In the genomic region with DNA sequence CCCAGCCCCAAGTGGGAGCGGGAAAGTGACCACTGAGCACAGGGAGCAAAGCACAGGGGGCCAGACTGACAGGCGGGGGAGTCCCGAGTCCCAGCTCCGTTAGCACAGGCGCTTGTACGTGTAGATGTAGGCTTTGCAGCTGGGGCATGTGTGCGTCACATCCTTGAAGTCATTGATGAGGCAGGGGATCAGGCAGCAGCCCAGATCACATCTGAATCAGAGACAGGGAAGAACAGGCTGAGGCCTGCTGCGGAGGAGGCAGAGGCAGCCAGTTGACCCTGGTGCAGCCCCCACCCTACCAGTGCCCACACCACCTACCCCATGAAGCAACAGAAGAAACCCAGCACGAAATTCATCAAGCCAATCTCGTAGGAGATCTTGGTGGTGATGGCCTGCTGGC, we compare ENCODE assay signal across 21 cellular contexts. TPM values are rescaled to one million over a fixed set of nuclear protein-coding genes. Genes with fewer than 3 reads are reported as not detected.
DNase-seq lines count a peak whose midpoint lies in the region; ATAC-seq and TF ChIP-seq lines count a peak whose summit lies in the region.
"Had no signal": no experiment of that assay in that cellular context is flagged by ENCODE, and none has a peak within 500 bp of the region (broad histone marks: within the 10 kb centered on the region; RNA-seq: fewer than 3 reads in every experiment).

No MANE protein-coding gene starts in this region.

- DNase-seq in activated T-cell treated with anti-CD3 and anti-CD28 coated beads, Interleukin-2, amount 50 U/mL, for 24 hours: no peak
- no peak for DNase-seq in activated T-cell treated with anti-CD3 and anti-CD28 coated beads, Interleukin-2, amount 50 U/mL, for 1 hour
- DNase-seq in activated naive CD8-positive, alpha-beta T cell treated with anti-CD3 and anti-CD28 coated beads for 36 hours: no peak
- DNase-seq in glutamatergic neuron (no peak), substantia nigra (lab: John Stamatoyannopoulos, UW) (no peak), glomerular visceral epithelial cell (ENCODE audit: extremely low spot score) (no peak), HFFc6 (no peak)
- DNase-seq: activated CD4-positive, alpha-beta T cell treated with anti-CD3 and anti-CD28 coated beads for 48 hours; amniotic stem cell; DND-41; NCI-H1092; NCI-H748 treated with DMSO at 0.1 percent for 48 hours; PC-3; psoas muscle had no signal

- no peaks in the 10 kb centered on the region for H3K9me3 Mint-ChIP-seq in activated T-cell treated with anti-CD3 and anti-CD28 coated beads, Interleukin-2, amount 50 U/mL, for 24 hours
- H3K9me3 Mint-ChIP-seq in activated naive CD8-positive, alpha-beta T cell treated with anti-CD3 and anti-CD28 coated beads for 36 hours: no peaks in the 10 kb centered on the region
- H3K9me3 Mint-ChIP-seq in glutamatergic neuron (ENCODE audit: unreplicated experiment) (peaks cover 18% of the 10 kb centered on the region), HFFc6 (no peaks in the 10 kb centered on the region)
- H3K9me3 Mint-ChIP-seq: nephron, type B pancreatic cell had no signal

- no peak for ATAC-seq in esophagus mucosa
- ATAC-seq: PC-3 had no signal

- H3K27ac ChIP-seq in substantia nigra (ENCODE audit: low read depth, low read length, poor library complexity, severe bottlenecking): peak overlapping the region; percentile 58
- H3K27ac ChIP-seq: KMS-11, psoas muscle had no signal

- H3K4me1 Mint-ChIP-seq in activated T-cell treated with anti-CD3 and anti-CD28 coated beads, Interleukin-2, amount 50 U/mL, for 24 hours (ENCODE audit: low read depth): peaks cover 42% of the 10 kb centered on the region
- H3K4me1 Mint-ChIP-seq in activated naive CD8-positive, alpha-beta T cell treated with anti-CD3 and anti-CD28 coated beads for 36 hours: peaks cover 29% of the 10 kb centered on the region
- H3K4me1 Mint-ChIP-seq in glutamatergic neuron (ENCODE audit: low read depth, unreplicated experiment): peaks cover 20% of the 10 kb centered on the region
- H3K4me1 Mint-ChIP-seq in HFFc6 (ENCODE audit: low read depth): no peaks in the 10 kb centered on the region

- H3K36me3 Mint-ChIP-seq in activated T-cell treated with anti-CD3 and anti-CD28 coated beads, Interleukin-2, amount 50 U/mL, for 24 hours (ENCODE audit: low read depth): peaks cover 82% of the 10 kb centered on the region
- H3K36me3 Mint-ChIP-seq in activated naive CD8-positive, alpha-beta T cell treated with anti-CD3 and anti-CD28 coated beads for 36 hours: peaks cover 30% of the 10 kb centered on the region
- H3K36me3 Mint-ChIP-seq in glutamatergic neuron (ENCODE audit: unreplicated experiment) (peaks cover 4% of the 10 kb centered on the region), HFFc6 (ENCODE audit: low read depth) (peaks cover 11% of the 10 kb centered on the region)

- no peaks in the 10 kb centered on the region for H3K27me3 Mint-ChIP-seq in activated T-cell treated with anti-CD3 and anti-CD28 coated beads, Interleukin-2, amount 50 U/mL, for 24 hours
- no peaks in the 10 kb centered on the region for H3K27me3 Mint-ChIP-seq in activated naive CD8-positive, alpha-beta T cell treated with anti-CD3 and anti-CD28 coated beads for 36 hours
- H3K27me3 Mint-ChIP-seq in glutamatergic neuron (ENCODE audit: unreplicated experiment) (peaks cover 1% of the 10 kb centered on the region), HFFc6 (ENCODE audit: insufficient read depth) (no peaks in the 10 kb centered on the region)
- H3K27me3 Mint-ChIP-seq: type B pancreatic cell had no signal

- TF ChIP-seq CTCF in glutamatergic neuron (IDR thresholded peaks at IDR 0.05; ENCODE audit: partially characterized antibody, unreplicated experiment): no peak
- TF ChIP-seq CTCF in HFFc6 (IDR thresholded peaks at IDR 0.05): no peak

- no peak overlapping the region for H3K4me3 Mint-ChIP-seq in activated T-cell treated with anti-CD3 and anti-CD28 coated beads, Interleukin-2, amount 50 U/mL, for 24 hours
- H3K4me3 Mint-ChIP-seq in activated naive CD8-positive, alpha-beta T cell treated with anti-CD3 and anti-CD28 coated beads for 36 hours: no peak overlapping the region
- H3K4me3 Mint-ChIP-seq in glutamatergic neuron (ENCODE audit: unreplicated experiment) (no peak overlapping the region), HFFc6 (no peak overlapping the region)
- H3K4me3 Mint-ChIP-seq: CD14-positive monocyte, nephron, type B pancreatic cell had no signal

- H3K27ac Mint-ChIP-seq in activated T-cell treated with anti-CD3 and anti-CD28 coated beads, Interleukin-2, amount 50 U/mL, for 24 hours: peak overlapping the region; percentile 74
- H3K27ac Mint-ChIP-seq in activated naive CD8-positive, alpha-beta T cell treated with anti-CD3 and anti-CD28 coated beads for 36 hours: peak overlapping the region; percentile 59
- H3K27ac Mint-ChIP-seq in glutamatergic neuron (ENCODE audit: unreplicated experiment): peak overlapping the region; percentile 43
- H3K27ac Mint-ChIP-seq in HFFc6: no peak overlapping the region
- H3K27ac Mint-ChIP-seq: nephron, type B pancreatic cell had no signal

RNA-seq across cellular contexts. Expression of a gene that starts 26.1 kb away (rescaled TPM):
- 10 to 100 TPM; 33.0 to 33.3 TPM for total RNA-seq in activated naive CD8-positive, alpha-beta T cell treated with anti-CD3 and anti-CD28 coated beads for 36 hours
- 51.6 TPM for total RNA-seq in glutamatergic neuron (ENCODE audit: unreplicated experiment)
- 18.9 TPM for total RNA-seq in esophagus mucosa
- total RNA-seq in HFFc6 (2021; fragmentation: NEBNext Ultra II Directional; extraction: Animal tissue kit (Norgen Biotek cat#: 25700)): 1 to 10 TPM; 5.0 to 8.3 (median 6.4) TPM

RNA-seq across cellular contexts. Expression of a gene that starts 36.3 kb away (rescaled TPM):
- 10 to 100 TPM; 84.4 to 88.4 TPM for total RNA-seq in activated naive CD8-positive, alpha-beta T cell treated with anti-CD3 and anti-CD28 coated beads for 36 hours
- total RNA-seq in glutamatergic neuron (ENCODE audit: unreplicated experiment) (76.0 TPM), esophagus mucosa (46.6 TPM)
- 10 to 100 TPM; 45.2 to 60.5 (median 54.9) TPM for total RNA-seq in HFFc6 (2021; fragmentation: NEBNext Ultra II Directional; extraction: Animal tissue kit (Norgen Biotek cat#: 25700))

RNA-seq across cellular contexts. Expression of a gene that starts 38.0 kb away (rescaled TPM):
- 10 to 100 TPM; 62.5 to 64.4 TPM for total RNA-seq in activated naive CD8-positive, alpha-beta T cell treated with anti-CD3 and anti-CD28 coated beads for 36 hours
- total RNA-seq in glutamatergic neuron (ENCODE audit: unreplicated experiment) (38.3 TPM), esophagus mucosa (35.2 TPM)
- 10 to 100 TPM; 26.2 to 37.2 (median 33.7) TPM for total RNA-seq in HFFc6 (2021; fragmentation: NEBNext Ultra II Directional; extraction: Animal tissue kit (Norgen Biotek cat#: 25700))

RNA-seq across cellular contexts. Expression of a gene that starts 43.7 kb away (rescaled TPM):
- under 1 TPM; 0.08 to 0.20 TPM for total RNA-seq in activated naive CD8-positive, alpha-beta T cell treated with anti-CD3 and anti-CD28 coated beads for 36 hours
- total RNA-seq in glutamatergic neuron (ENCODE audit: unreplicated experiment) (0.83 TPM), esophagus mucosa (0.04 TPM)
- total RNA-seq in HFFc6 (2021; fragmentation: NEBNext Ultra II Directional; extraction: Animal tissue kit (Norgen Biotek cat#: 25700)): not detected
- total RNA-seq: A673, PC-3, SK-MEL-5 had no signal
